2 cellular contexts compared by ENCODE assay signal in genomic region chr15:56654624-56655023, GRCh38.
TF ChIP-seq lines count a peak whose summit lies in the region.

No MANE protein-coding gene starts in this region.

TF ChIP-seq in endothelial cell of umbilical vein, 7 proteins besides CTCF, POLR2A, EP300 and RAD21 (continued from another document):
- TF ChIP-seq MYC (IDR thresholded peaks at IDR 0.05; ENCODE audit: low read depth, low read length) (no peak), JUN (IDR thresholded peaks at IDR 0.05; ENCODE audit: borderline replicate concordance, insufficient read depth, insufficient read length, low read depth) (no peak), FOS (IDR thresholded peaks at IDR 0.05; ENCODE audit: borderline replicate concordance, insufficient read depth, low read length) (no peak), MAX (IDR thresholded peaks at IDR 0.05; ENCODE audit: insufficient read depth, insufficient read length) (no peak), GATA2 (IDR thresholded peaks at IDR 0.05; ENCODE audit: insufficient read depth, insufficient read length, low read depth, low read length) (no peak)

TF ChIP-seq in HepG2, 621 proteins besides CTCF, POLR2A, EP300 and RAD21 (continued from another document):
- TF ChIP-seq SAP130 (CRISPR knock-in tag; IDR thresholded peaks at IDR 0.05; ENCODE audit: low read depth) (no peak), ATAD3A (CRISPR knock-in tag; IDR thresholded peaks at IDR 0.05) (no peak), ZBTB3 (CRISPR knock-in tag; IDR thresholded peaks at IDR 0.05; ENCODE audit: borderline replicate concordance, low read depth) (no peak), ZNF296 (CRISPR knock-in tag; conservative IDR thresholded peaks at IDR 0.05) (no peak), ARHGAP35 (CRISPR knock-in tag; IDR thresholded peaks at IDR 0.05; ENCODE audit: borderline replicate concordance) (no peak), SP140L (CRISPR knock-in tag; IDR thresholded peaks at IDR 0.05; ENCODE audit: borderline replicate concordance) (no peak), JUNB (CRISPR knock-in tag; IDR thresholded peaks at IDR 0.05; ENCODE audit: borderline replicate concordance) (no peak), FOXO1 (CRISPR knock-in tag; IDR thresholded peaks at IDR 0.05) (no peak), ZNF674 (CRISPR knock-in tag; IDR thresholded peaks at IDR 0.05; ENCODE audit: low read depth) (no peak)
- TF ChIP-seq, protein P1, sequence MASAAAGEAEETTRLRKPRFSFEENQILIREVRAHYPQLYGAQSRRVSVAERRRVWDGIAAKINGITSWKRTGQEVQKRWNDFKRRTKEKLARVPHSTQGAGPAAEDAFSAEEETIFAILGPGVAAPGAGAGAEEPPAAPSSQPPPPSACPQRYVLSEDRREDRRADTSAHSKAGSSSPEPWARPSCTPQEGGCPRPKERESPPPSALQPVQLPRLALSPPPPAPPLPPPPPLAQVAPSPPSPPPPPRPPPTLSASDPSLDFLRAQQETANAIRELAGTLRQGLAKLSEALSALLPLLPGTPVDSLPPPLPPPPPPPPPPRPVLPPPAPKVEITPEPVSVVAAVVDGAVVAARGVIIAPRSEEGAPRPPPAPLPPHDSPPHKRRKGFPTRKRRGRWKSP (CRISPR knock-in tag; IDR thresholded peaks at IDR 0.05): no peak
- TF ChIP-seq, protein P2, sequence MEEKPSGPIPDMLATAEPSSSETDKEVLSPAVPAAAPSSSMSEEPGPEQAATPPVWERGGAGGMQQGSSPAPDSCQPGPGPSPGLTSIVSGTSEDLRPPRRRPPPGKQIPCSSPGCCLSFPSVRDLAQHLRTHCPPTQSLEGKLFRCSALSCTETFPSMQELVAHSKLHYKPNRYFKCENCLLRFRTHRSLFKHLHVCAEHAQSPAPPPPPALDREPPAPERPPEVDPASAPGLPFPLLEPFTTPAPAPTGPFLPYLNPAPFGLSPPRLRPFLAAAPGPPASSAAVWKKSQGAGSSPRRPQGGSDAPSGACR (CRISPR knock-in tag; IDR thresholded peaks at IDR 0.05): no peak
